17 cellular contexts compared by ENCODE assay signal in genomic region chr18:68219274-68219673, GRCh38.
DNase-seq lines count a peak whose midpoint lies in the region; ATAC-seq and TF ChIP-seq lines count a peak whose summit lies in the region.
"Had no signal": no experiment of that assay in that cellular context is flagged by ENCODE, and none has a peak within 500 bp of the region (broad histone marks: within the 10 kb centered on the region; RNA-seq: fewer than 3 reads in every experiment).

No MANE protein-coding gene starts in this region.

- no peak overlapping the region for H2BK120ac ChIP-seq in H9 (ENCODE audit: low read depth, low read length, poor library complexity, severe bottlenecking)

- H3K9ac ChIP-seq in H9 (ENCODE audit: extremely low read depth, insufficient read length, low read length): no peak overlapping the region

- H3K79me1 ChIP-seq in H9 (ENCODE audit: insufficient read depth, low read depth, low read length, poor library complexity, severe bottlenecking): no peaks in the 10 kb centered on the region

- no peak overlapping the region for H2BK15ac ChIP-seq in H9 (ENCODE audit: low read depth, low read length)

- H3K27ac ChIP-seq in H9 (ENCODE audit: insufficient read length, low read depth, low read length) (no peak overlapping the region), PC-9 (no peak overlapping the region), aorta (ENCODE audit: low read depth in 1 of 2, low read length in 2 of 2) (no peak overlapping the region)
- H3K27ac ChIP-seq: HL-60 had no signal

- no peak overlapping the region for H3K18ac ChIP-seq in H9 (ENCODE audit: insufficient read length, low read depth, low read length)

- no peaks in the 10 kb centered on the region for H3K9me3 Mint-ChIP-seq in H9
- H3K9me3 Mint-ChIP-seq in stimulated activated naive CD8-positive, alpha-beta T cell treated with anti-CD3 and anti-CD28 coated beads, Interleukin-15, amount 100 ng/mL, for 72 hours: no peaks in the 10 kb centered on the region
- H3K9me3 Mint-ChIP-seq: CD8-positive, alpha-beta memory T cell had no signal

- no peak overlapping the region for H2BK12ac ChIP-seq in H9 (ENCODE audit: insufficient read length, low read depth, low read length)

- no peak overlapping the region for H3K27ac Mint-ChIP-seq in H9
- H3K27ac Mint-ChIP-seq in stimulated activated naive CD8-positive, alpha-beta T cell treated with anti-CD3 and anti-CD28 coated beads, Interleukin-15, amount 100 ng/mL, for 72 hours: no peak overlapping the region

- no CpG with 5 or more reads among the region's 2 CpGs for WGBS in H9 (ENCODE audit: extremely low coverage, insufficient read length, low lambda C conversion rate)
- WGBS in aorta, 2 donors: 80 to 86% methylated on average over 2 of the region's 2 CpGs

- H3K23ac ChIP-seq in H9 (ENCODE audit: insufficient read length, low read depth, low read length): no peak overlapping the region

- H3K4me3 ChIP-seq in PC-9 (no peak overlapping the region), fibroblast of villous mesenchyme (ENCODE audit: low read depth, low read length) (no peak overlapping the region), aorta (ENCODE audit: low read length in 2 of 2) (no peak overlapping the region)
- H3K4me3 ChIP-seq: HAP-1, MG63 had no signal

- TF ChIP-seq POLR2A in GM18505 (IDR thresholded peaks at IDR 0.05; ENCODE audit: borderline replicate concordance, extremely low read depth, insufficient read depth, insufficient read length): no peak

- H3K36me3 Mint-ChIP-seq in H9 (ENCODE audit: insufficient read depth in 1 of 3, low read depth in 3 of 3): no peaks in the 10 kb centered on the region
- H3K36me3 Mint-ChIP-seq: CD8-positive, alpha-beta memory T cell had no signal

- no peaks in the 10 kb centered on the region for H3F3A ChIP-seq in PC-9 (ENCODE audit: insufficient read depth, low read depth)

- H3K14ac ChIP-seq in H9 (ENCODE audit: insufficient read depth, low read length): no peak overlapping the region

- no peak overlapping the region for H4K8ac ChIP-seq in H9 (replicated peaks; ENCODE audit: insufficient read length, low read depth, low read length)

- no peak overlapping the region for H2AFZ ChIP-seq in H9 (ENCODE audit: low read length)
- H2AFZ ChIP-seq in PC-9: peak overlapping the region; percentile 27; the same call in 1 of the 2 replicates

- no peaks in the 10 kb centered on the region for H3K23me2 ChIP-seq in H9 (ENCODE audit: insufficient read length, low read depth, low read length, poor library complexity, severe bottlenecking)

- ATAC-seq in aorta (ENCODE audit: low FRiP score): peak; percentile 11
- ATAC-seq in stimulated activated naive CD8-positive, alpha-beta T cell treated with anti-CD3 and anti-CD28 coated beads, Interleukin-15, amount 100 ng/mL, for 72 hours: no peak
- ATAC-seq in GM18505 (IDR thresholded peaks at IDR 0.05; ENCODE audit: unreplicated experiment): no peak

- peaks cover 12 to 13% of the 10 kb centered on the region in 2 experiments for H3K4me1 Mint-ChIP-seq in H9
- H3K4me1 Mint-ChIP-seq in stimulated activated naive CD8-positive, alpha-beta T cell treated with anti-CD3 and anti-CD28 coated beads, Interleukin-15, amount 100 ng/mL, for 72 hours: no peaks in the 10 kb centered on the region
- H3K4me1 Mint-ChIP-seq: CD8-positive, alpha-beta memory T cell had no signal

- H3K4ac ChIP-seq in H9 (ENCODE audit: low read depth, low read length): no peak overlapping the region

- CTCF ChIA-PET in PC-9 (lab: Charles Lee): no interaction called here

- H3K4me2 ChIP-seq in H9 (ENCODE audit: insufficient read depth, insufficient read length, low read length): no peak overlapping the region
- H3K4me2 ChIP-seq in PC-9: no peak overlapping the region

- no peak overlapping the region for H2AK5ac ChIP-seq in H9 (ENCODE audit: insufficient read length, low read length)

- H4K91ac ChIP-seq in H9 (ENCODE audit: insufficient read length, low read depth, low read length): no peak overlapping the region

- BruUV-seq in PC-9 (replicated peaks; lab: Mats Ljungman, UMichigan): no TSS peak

- H3K79me2 ChIP-seq in H9 (ENCODE audit: insufficient read depth, low read length) (no peaks in the 10 kb centered on the region), PC-9 (ENCODE audit: low read depth) (no peaks in the 10 kb centered on the region)

- H3K9me3 ChIP-seq in H9 (ENCODE audit: control insufficient read depth, low read depth, low read length) (no peaks in the 10 kb centered on the region), PC-9 (ENCODE audit: insufficient read depth, low read depth) (no peaks in the 10 kb centered on the region), aorta (ENCODE audit: control insufficient read depth, low read length) (no peaks in the 10 kb centered on the region)
- H3K9me3 ChIP-seq: HAP-1, MG63 had no signal

- no peak overlapping the region for H3K4me3 Mint-ChIP-seq in H9
- H3K4me3 Mint-ChIP-seq in stimulated activated naive CD8-positive, alpha-beta T cell treated with anti-CD3 and anti-CD28 coated beads, Interleukin-15, amount 100 ng/mL, for 72 hours: no peak overlapping the region
- H3K4me3 Mint-ChIP-seq: CD8-positive, alpha-beta memory T cell had no signal

- H3K9me2 ChIP-seq in PC-9 (ENCODE audit: insufficient read depth): no peaks in the 10 kb centered on the region; the same call in none of the 2 replicates

- no peaks in the 10 kb centered on the region for H4K20me1 ChIP-seq in H9 (ENCODE audit: control insufficient read depth, insufficient read depth, insufficient read length)
- no peaks in the 10 kb centered on the region for H4K20me1 ChIP-seq in PC-9 (ENCODE audit: insufficient read depth)

- peaks cover 2% of the 10 kb centered on the region; the same call in 1 of the 2 replicates for H3K4me1 ChIP-seq in H9 (ENCODE audit: insufficient read depth, low read length)
- no peaks in the 10 kb centered on the region for H3K4me1 ChIP-seq in PC-9 (replicated peaks; ENCODE audit: insufficient read depth)
- peaks cover 0 to 2% of the 10 kb centered on the region in 2 donors for H3K4me1 ChIP-seq in aorta (ENCODE audit: control insufficient read depth in 1 of 2, insufficient read depth in 2 of 2, low read length in 2 of 2)

- TF ChIP-seq CTCF in H9 (conservative IDR thresholded peaks at IDR 0.05) (no peak), PC-9 (conservative IDR thresholded peaks at IDR 0.05) (no peak), fibroblast of villous mesenchyme (IDR thresholded peaks at IDR 0.05; ENCODE audit: insufficient read depth, low read depth, low read length) (no peak)

- H3K27me3 Mint-ChIP-seq in H9 (ENCODE audit: low read depth): no peaks in the 10 kb centered on the region
- H3K27me3 Mint-ChIP-seq in stimulated activated naive CD8-positive, alpha-beta T cell treated with anti-CD3 and anti-CD28 coated beads, Interleukin-15, amount 100 ng/mL, for 72 hours: no peaks in the 10 kb centered on the region
- H3K27me3 Mint-ChIP-seq: CD8-positive, alpha-beta memory T cell had no signal

- POLR2A ChIA-PET in PC-9 (lab: Charles Lee; ENCODE audit: unreplicated experiment): no interaction called here

- no peak overlapping the region for H4K5ac ChIP-seq in H9 (ENCODE audit: insufficient read length, low read depth, low read length)

- H2BK5ac ChIP-seq in H9 (ENCODE audit: insufficient read length, low read length): no peak overlapping the region

- no peak overlapping the region for H2BK20ac ChIP-seq in H9 (ENCODE audit: low read depth, low read length, poor library complexity, severe bottlenecking)

- intact Hi-C loops in PC-9 (cut with micrococcal nuclease; ENCODE audit: unreplicated experiment): no loop called here
- intact Hi-C loops in aorta (cut with DNase I): no loop called here

- H3K56ac ChIP-seq in H9 (ENCODE audit: insufficient read length, low read depth, low read length): no peak overlapping the region

- DNase-seq in H9 (no peak), PC-9 (no peak), fibroblast of villous mesenchyme (ENCODE audit: low read depth) (peak; percentile 12), aorta (no peak)
- DNase-seq in stimulated activated naive CD8-positive, alpha-beta T cell treated with anti-CD3 and anti-CD28 coated beads, Interleukin-15, amount 100 ng/mL, for 72 hours: no peak
- no peak for DNase-seq in stimulated activated CD4-positive, alpha-beta T cell treated with anti-CD3 and anti-CD28 coated beads, Interleukin-2, amount 100 ng/mL, for 24 hours
- DNase-seq: CD8-positive, alpha-beta memory T cell; KG1; MG63; NCI-H1105 treated with DMSO at 0.1 percent for 48 hours; NCI-H187; NCI-H446; NCI-H774; SIG-M5 had no signal

- H3K27me3 ChIP-seq in H9 (ENCODE audit: insufficient read depth, low read length): no peaks in the 10 kb centered on the region
- H3K27me3 ChIP-seq in PC-9 (ENCODE audit: insufficient read depth, low read depth): no peaks in the 10 kb centered on the region
- H3K27me3 ChIP-seq in aorta (ENCODE audit: control insufficient read depth in 1 of 2, insufficient read depth in 2 of 2, low read length in 1 of 2): no peaks in the 10 kb centered on the region
- H3K27me3 ChIP-seq: MG63 had no signal

- H3K36me3 ChIP-seq in PC-9 (ENCODE audit: low read depth) (no peaks in the 10 kb centered on the region), aorta (ENCODE audit: control insufficient read depth in 1 of 2, insufficient read depth in 2 of 2, low read length in 1 of 2) (no peaks in the 10 kb centered on the region)
- H3K36me3 ChIP-seq: HAP-1, MG63 had no signal

- peak overlapping the region; percentile 29 for H3T11ph ChIP-seq in H9 (ENCODE audit: low read length)
